10 cellular contexts compared by ENCODE assay signal in genomic region chr3:11434017-11434526, GRCh38.
DNase-seq lines count a peak whose midpoint lies in the region; ATAC-seq, FAIRE-seq and TF ChIP-seq lines count a peak whose summit lies in the region.
"Had no signal": no experiment of that assay in that cellular context is flagged by ENCODE, and none has a peak within 500 bp of the region (broad histone marks: within the 10 kb centered on the region; RNA-seq: fewer than 3 reads in every experiment).

No MANE protein-coding gene starts in this region.

- peaks cover 2 to 3% of the 10 kb centered on the region in 2 donors for H3K4me1 ChIP-seq in aorta (ENCODE audit: control insufficient read depth in 1 of 2, insufficient read depth in 2 of 2, low read length in 2 of 2)

- no peaks in the 10 kb centered on the region for H3K9me3 Mint-ChIP-seq in stimulated activated naive CD8-positive, alpha-beta T cell treated with anti-CD3 and anti-CD28 coated beads, Interleukin-15, amount 100 ng/mL, for 72 hours
- no peaks in the 10 kb centered on the region for H3K9me3 Mint-ChIP-seq in nephron

- H3K27ac ChIP-seq in aorta (ENCODE audit: low read depth in 1 of 2, low read length in 2 of 2), result peak overlapping the region in 1 of 2 donors; percentile 94

- H3K36me3 ChIP-seq in aorta (ENCODE audit: control insufficient read depth in 1 of 2, insufficient read depth in 2 of 2, low read length in 1 of 2), result no peaks in the 10 kb centered on the region

- H3K4me3 ChIP-seq in aorta (ENCODE audit: low read length in 2 of 2), result no peak overlapping the region

- H3K36me3 Mint-ChIP-seq in nephron (ENCODE audit: low read depth), result no peaks in the 10 kb centered on the region

- no peak for TF ChIP-seq CTCF in nephron (IDR thresholded peaks at IDR 0.05; ENCODE audit: unreplicated experiment in 3 of 3)

- no peaks in the 10 kb centered on the region for H3K27me3 ChIP-seq in aorta (ENCODE audit: control insufficient read depth in 1 of 2, insufficient read depth in 2 of 2, low read length in 1 of 2)

- DNase-seq in stimulated activated naive CD8-positive, alpha-beta T cell treated with anti-CD3 and anti-CD28 coated beads, Interleukin-15, amount 100 ng/mL, for 72 hours, result no peak
- no peak for DNase-seq in stimulated activated naive CD8-positive, alpha-beta T cell treated with anti-CD3 and anti-CD28 coated beads, Interleukin-15, Interleukin-2, amounts not matched to agents 100 U/mL and 50 U/mL, for 24 hours
- DNase-seq in fibroblast of peridontal ligament (ENCODE audit: extremely low read depth) (peak; percentile 96), aorta (peak in 1 of 2 donors; percentile 73), frontal cortex (ENCODE audit: low spot score in 2 of 2) (no peak), NCI-H526 (lab: John Stamatoyannopoulos, UW) (no peak)
- DNase-seq: NCI-H1694 had no signal

- ATAC-seq in stimulated activated naive CD8-positive, alpha-beta T cell treated with anti-CD3 and anti-CD28 coated beads, Interleukin-15, amount 100 ng/mL, for 72 hours, result no peak
- no peak for ATAC-seq in stimulated activated naive CD8-positive, alpha-beta T cell treated with anti-CD3 and anti-CD28 coated beads, Interleukin-15, Interleukin-2, amounts not matched to agents 100 U/mL and 50 U/mL, for 24 hours
- ATAC-seq in aorta (ENCODE audit: low FRiP score), result peak; percentile 88
- no peak for ATAC-seq in GM21576 (IDR thresholded peaks at IDR 0.05; ENCODE audit: unreplicated experiment)

- H3K27me3 Mint-ChIP-seq in stimulated activated naive CD8-positive, alpha-beta T cell treated with anti-CD3 and anti-CD28 coated beads, Interleukin-15, amount 100 ng/mL, for 72 hours, result no peaks in the 10 kb centered on the region
- no peaks in the 10 kb centered on the region for H3K27me3 Mint-ChIP-seq in nephron (ENCODE audit: low read depth)
- H3K27me3 Mint-ChIP-seq: B cell had no signal

- no peak overlapping the region for H3K4me3 Mint-ChIP-seq in stimulated activated naive CD8-positive, alpha-beta T cell treated with anti-CD3 and anti-CD28 coated beads, Interleukin-15, amount 100 ng/mL, for 72 hours
- peak overlapping the region in 2 of 3 experiments; percentile 1 to 8 for H3K4me3 Mint-ChIP-seq in nephron
- H3K4me3 Mint-ChIP-seq: B cell had no signal

- H3K27ac Mint-ChIP-seq in stimulated activated naive CD8-positive, alpha-beta T cell treated with anti-CD3 and anti-CD28 coated beads, Interleukin-15, amount 100 ng/mL, for 72 hours, result peak overlapping the region; percentile 15 to 74
- peak overlapping the region; percentile 64 to 98 (median 90) for H3K27ac Mint-ChIP-seq in nephron
- H3K27ac Mint-ChIP-seq: B cell had no signal

- FAIRE-seq in frontal cortex (lab: Jason Lieb, UNC), result no peak

- 5 to 6% methylated on average over 3 of the region's 3 CpGs for WGBS in aorta, 2 donors

- H3K4me1 Mint-ChIP-seq in stimulated activated naive CD8-positive, alpha-beta T cell treated with anti-CD3 and anti-CD28 coated beads, Interleukin-15, amount 100 ng/mL, for 72 hours, result no peaks in the 10 kb centered on the region
- H3K4me1 Mint-ChIP-seq in nephron, result peaks cover 72% of the 10 kb centered on the region
- H3K4me1 Mint-ChIP-seq: B cell had no signal

- intact Hi-C loops in aorta (cut with DNase I), result no loop called here

- H3K9me3 ChIP-seq in aorta (ENCODE audit: control insufficient read depth, low read length), result no peaks in the 10 kb centered on the region

Comparison
In these comparisons a context has a peak if more than half of its experiments do, and no peak if none do; other contexts are left out.
1. H3K4me3 Mint-ChIP-seq: peak in nephron (2 of 3); none in stimulated activated naive CD8-positive, alpha-beta T cell treated with anti-CD3 and anti-CD28 coated beads, Interleukin-15, amount 100 ng/mL, for 72 hours (0 of 2).